1 cellular context compared by ENCODE assay signal in genomic region chr17:42772945-42773289, GRCh38.
TF ChIP-seq lines count a peak whose summit lies in the region.

No MANE protein-coding gene starts in this region.

TF ChIP-seq in endothelial cell of umbilical vein, 7 proteins besides CTCF, POLR2A, EP300 and RAD21:
- TF ChIP-seq FOS (IDR thresholded peaks at IDR 0.05; ENCODE audit: borderline replicate concordance, insufficient read depth, low read length) (no peak), MAX (IDR thresholded peaks at IDR 0.05; ENCODE audit: insufficient read depth, insufficient read length) (no peak), EZH2 (IDR thresholded peaks at IDR 0.05; ENCODE audit: borderline replicate concordance, low read depth, low read length, severe bottlenecking) (no peak), GATA2 (IDR thresholded peaks at IDR 0.05; ENCODE audit: insufficient read depth, insufficient read length, low read depth, low read length) (no peak), JUN (IDR thresholded peaks at IDR 0.05; ENCODE audit: borderline replicate concordance, insufficient read depth, insufficient read length, low read depth) (no peak), MYC (IDR thresholded peaks at IDR 0.05; ENCODE audit: low read depth, low read length) (no peak), POLR2AphosphoS5 (IDR thresholded peaks at IDR 0.05; ENCODE audit: insufficient read depth, low read depth, low read length) (no peak)
